ENCODE assay signal across 1 cellular context in the genomic region with DNA sequence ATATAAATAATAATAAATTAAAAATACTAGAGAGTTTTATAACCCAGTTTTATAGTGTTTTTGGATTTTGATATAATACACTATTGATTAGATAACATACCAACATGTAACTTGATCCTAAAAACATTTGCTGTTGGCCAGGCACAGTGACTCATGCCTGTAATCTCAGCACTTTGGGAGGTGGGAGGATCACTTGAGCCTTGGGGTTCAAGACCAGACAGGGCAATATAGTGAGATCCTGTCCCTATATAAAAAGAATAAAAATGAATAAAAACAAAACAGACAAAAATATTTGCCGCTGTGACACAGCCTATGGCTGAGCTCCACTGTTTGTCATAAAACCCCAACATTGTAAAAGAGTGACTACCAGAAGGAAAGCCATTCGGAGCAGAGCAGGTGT.
TF ChIP-seq lines count a peak whose summit lies in the region.

No MANE protein-coding gene starts in this region.

TF ChIP-seq in GM12878, 131 proteins besides CTCF, POLR2A, EP300 and RAD21 (continued from another document):
- TF ChIP-seq, protein P1, sequence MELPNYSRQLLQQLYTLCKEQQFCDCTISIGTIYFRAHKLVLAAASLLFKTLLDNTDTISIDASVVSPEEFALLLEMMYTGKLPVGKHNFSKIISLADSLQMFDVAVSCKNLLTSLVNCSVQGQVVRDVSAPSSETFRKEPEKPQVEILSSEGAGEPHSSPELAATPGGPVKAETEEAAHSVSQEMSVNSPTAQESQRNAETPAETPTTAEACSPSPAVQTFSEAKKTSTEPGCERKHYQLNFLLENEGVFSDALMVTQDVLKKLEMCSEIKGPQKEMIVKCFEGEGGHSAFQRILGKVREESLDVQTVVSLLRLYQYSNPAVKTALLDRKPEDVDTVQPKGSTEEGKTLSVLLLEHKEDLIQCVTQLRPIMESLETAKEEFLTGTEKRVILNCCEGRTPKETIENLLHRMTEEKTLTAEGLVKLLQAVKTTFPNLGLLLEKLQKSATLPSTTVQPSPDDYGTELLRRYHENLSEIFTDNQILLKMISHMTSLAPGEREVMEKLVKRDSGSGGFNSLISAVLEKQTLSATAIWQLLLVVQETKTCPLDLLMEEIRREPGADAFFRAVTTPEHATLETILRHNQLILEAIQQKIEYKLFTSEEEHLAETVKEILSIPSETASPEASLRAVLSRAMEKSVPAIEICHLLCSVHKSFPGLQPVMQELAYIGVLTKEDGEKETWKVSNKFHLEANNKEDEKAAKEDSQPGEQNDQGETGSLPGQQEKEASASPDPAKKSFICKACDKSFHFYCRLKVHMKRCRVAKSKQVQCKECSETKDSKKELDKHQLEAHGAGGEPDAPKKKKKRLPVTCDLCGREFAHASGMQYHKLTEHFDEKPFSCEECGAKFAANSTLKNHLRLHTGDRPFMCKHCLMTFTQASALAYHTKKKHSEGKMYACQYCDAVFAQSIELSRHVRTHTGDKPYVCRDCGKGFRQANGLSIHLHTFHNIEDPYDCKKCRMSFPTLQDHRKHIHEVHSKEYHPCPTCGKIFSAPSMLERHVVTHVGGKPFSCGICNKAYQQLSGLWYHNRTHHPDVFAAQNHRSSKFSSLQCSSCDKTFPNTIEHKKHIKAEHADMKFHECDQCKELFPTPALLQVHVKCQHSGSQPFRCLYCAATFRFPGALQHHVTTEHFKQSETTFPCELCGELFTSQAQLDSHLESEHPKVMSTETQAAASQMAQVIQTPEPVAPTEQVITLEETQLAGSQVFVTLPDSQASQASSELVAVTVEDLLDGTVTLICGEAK (IDR thresholded peaks at IDR 0.05; ENCODE audit: borderline replicate concordance) = no peak
- TF ChIP-seq, protein P2, sequence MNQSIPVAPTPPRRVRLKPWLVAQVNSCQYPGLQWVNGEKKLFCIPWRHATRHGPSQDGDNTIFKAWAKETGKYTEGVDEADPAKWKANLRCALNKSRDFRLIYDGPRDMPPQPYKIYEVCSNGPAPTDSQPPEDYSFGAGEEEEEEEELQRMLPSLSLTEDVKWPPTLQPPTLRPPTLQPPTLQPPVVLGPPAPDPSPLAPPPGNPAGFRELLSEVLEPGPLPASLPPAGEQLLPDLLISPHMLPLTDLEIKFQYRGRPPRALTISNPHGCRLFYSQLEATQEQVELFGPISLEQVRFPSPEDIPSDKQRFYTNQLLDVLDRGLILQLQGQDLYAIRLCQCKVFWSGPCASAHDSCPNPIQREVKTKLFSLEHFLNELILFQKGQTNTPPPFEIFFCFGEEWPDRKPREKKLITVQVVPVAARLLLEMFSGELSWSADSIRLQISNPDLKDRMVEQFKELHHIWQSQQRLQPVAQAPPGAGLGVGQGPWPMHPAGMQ (IDR thresholded peaks at IDR 0.05; ENCODE audit: borderline replicate concordance) = no peak
- TF ChIP-seq RBBP5 (conservative IDR thresholded peaks at IDR 0.05) = no peak
- TF ChIP-seq, protein P3, sequence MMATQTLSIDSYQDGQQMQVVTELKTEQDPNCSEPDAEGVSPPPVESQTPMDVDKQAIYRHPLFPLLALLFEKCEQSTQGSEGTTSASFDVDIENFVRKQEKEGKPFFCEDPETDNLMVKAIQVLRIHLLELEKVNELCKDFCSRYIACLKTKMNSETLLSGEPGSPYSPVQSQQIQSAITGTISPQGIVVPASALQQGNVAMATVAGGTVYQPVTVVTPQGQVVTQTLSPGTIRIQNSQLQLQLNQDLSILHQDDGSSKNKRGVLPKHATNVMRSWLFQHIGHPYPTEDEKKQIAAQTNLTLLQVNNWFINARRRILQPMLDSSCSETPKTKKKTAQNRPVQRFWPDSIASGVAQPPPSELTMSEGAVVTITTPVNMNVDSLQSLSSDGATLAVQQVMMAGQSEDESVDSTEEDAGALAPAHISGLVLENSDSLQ (IDR thresholded peaks at IDR 0.05) = no peak
